18 cellular contexts compared by ENCODE assay signal in genomic region chr3:186950402-186951093, GRCh38. TPM values are rescaled to one million over a fixed set of nuclear protein-coding genes. Genes with fewer than 3 reads are reported as not detected.
DNase-seq lines count a peak whose midpoint lies in the region; ATAC-seq and TF ChIP-seq lines count a peak whose summit lies in the region.
"Had no signal": no experiment of that assay in that cellular context is flagged by ENCODE, and none has a peak within 500 bp of the region (broad histone marks: within the 10 kb centered on the region; RNA-seq: fewer than 3 reads in every experiment).

No MANE protein-coding gene starts in this region.

- CTCF ChIA-PET in CD4-positive, alpha-beta T cell (lab: Charles Lee), result no interaction called here

- POLR2A ChIA-PET in CD4-positive, alpha-beta T cell (lab: Charles Lee), result interaction anchor here (0.6 kb wide), 1 partner anchor 11 kb away, joined by 3 read pairs; no protein-coding TSS in a partner anchor

- no peak overlapping the region for H3K4me3 Mint-ChIP-seq in T-helper 1 cell treated with Interleukin-12 subunit alpha and Interleukin-12 subunit beta and Interleukin-4 antibody, amounts not matched to agents 30 μg/mL and 1 μg/mL, for 36 hours
- no peak overlapping the region for H3K4me3 Mint-ChIP-seq in CD4-positive, alpha-beta T cell
- no peak overlapping the region for H3K4me3 Mint-ChIP-seq in activated T-helper 2 cell treated with anti-CD3 and anti-CD28 coated beads, Interferon-gamma antibody, Interleukin-2, Interleukin-4, amounts not matched to agents 10 μg/mL and 5 μg/mL and 100 μg/mL, durations not matched to agents 14 hours and 24 hours and 36 hours (ENCODE audit: low read depth)
- peak overlapping the region in 1 of 8 donors; percentile 6 for H3K4me3 Mint-ChIP-seq in naive B cell
- H3K4me3 Mint-ChIP-seq: activated naive CD8-positive, alpha-beta T cell; neural progenitor cell had no signal

- peaks cover 64% of the 10 kb centered on the region for H3K4me1 Mint-ChIP-seq in T-helper 1 cell treated with Interleukin-12 subunit alpha and Interleukin-12 subunit beta and Interleukin-4 antibody, amounts not matched to agents 30 μg/mL and 1 μg/mL, for 36 hours (ENCODE audit: low read depth)
- peaks cover 81% of the 10 kb centered on the region for H3K4me1 Mint-ChIP-seq in CD4-positive, alpha-beta T cell (ENCODE audit: low read depth)
- H3K4me1 Mint-ChIP-seq in activated T-helper 2 cell treated with anti-CD3 and anti-CD28 coated beads, Interferon-gamma antibody, Interleukin-2, Interleukin-4, amounts not matched to agents 10 μg/mL and 5 μg/mL and 100 μg/mL, durations not matched to agents 14 hours and 24 hours and 36 hours (ENCODE audit: low read depth), result peaks cover 60% of the 10 kb centered on the region
- H3K4me1 Mint-ChIP-seq in naive B cell, result peaks cover 78 to 92% (median 86%) of the 10 kb centered on the region in 3 donors

- no peaks in the 10 kb centered on the region for H3K27me3 ChIP-seq in CD4-positive, alpha-beta T cell (ENCODE audit: control insufficient read depth, insufficient read depth, low read length)
- H3K27me3 ChIP-seq: neural progenitor cell, testis had no signal

- intact Hi-C loops in CD4-positive, alpha-beta T cell (cut with DNase I, micrococcal nuclease), result no loop called here
- intact Hi-C loops in activated T-helper 2 cell treated with anti-CD3 and anti-CD28 coated beads, Interferon-gamma antibody, Interleukin-2, Interleukin-4, amounts not matched to agents 10 μg/mL and 5 μg/mL and 100 μg/mL, durations not matched to agents 14 hours and 24 hours and 36 hours (cut with micrococcal nuclease), result no loop called here

- H3K27ac ChIP-seq in CD4-positive, alpha-beta T cell (ENCODE audit: low read depth, low read length), result no peak overlapping the region
- H3K27ac ChIP-seq: 22Rv1, KMS-11, neural progenitor cell, testis had no signal

- H3K9me3 ChIP-seq in CD4-positive, alpha-beta T cell (ENCODE audit: control insufficient read depth, low read length), result no peaks in the 10 kb centered on the region
- H3K9me3 ChIP-seq: testis had no signal

- ATAC-seq in CD4-positive, alpha-beta T cell (ENCODE audit: poor library complexity), result no peak
- no peak for ATAC-seq in naive B cell (ENCODE audit: low read depth in 2 of 2)
- no peak for ATAC-seq in HG02938 (IDR thresholded peaks at IDR 0.05; ENCODE audit: unreplicated experiment)

- H3K36me3 Mint-ChIP-seq in T-helper 1 cell treated with Interleukin-12 subunit alpha and Interleukin-12 subunit beta and Interleukin-4 antibody, amounts not matched to agents 30 μg/mL and 1 μg/mL, for 36 hours (ENCODE audit: low read depth), result peaks cover 71% of the 10 kb centered on the region
- peaks cover 74% of the 10 kb centered on the region for H3K36me3 Mint-ChIP-seq in CD4-positive, alpha-beta T cell (ENCODE audit: low read depth)
- peaks cover 86% of the 10 kb centered on the region for H3K36me3 Mint-ChIP-seq in activated T-helper 2 cell treated with anti-CD3 and anti-CD28 coated beads, Interferon-gamma antibody, Interleukin-2, Interleukin-4, amounts not matched to agents 10 μg/mL and 5 μg/mL and 100 μg/mL, durations not matched to agents 14 hours and 24 hours and 36 hours (ENCODE audit: low read depth)
- H3K36me3 Mint-ChIP-seq in naive B cell, result peaks cover 38 to 62% of the 10 kb centered on the region in 2 donors

- H3K9me3 Mint-ChIP-seq in T-helper 1 cell treated with Interleukin-12 subunit alpha and Interleukin-12 subunit beta and Interleukin-4 antibody, amounts not matched to agents 30 μg/mL and 1 μg/mL, for 36 hours, result peaks cover 11% of the 10 kb centered on the region
- peaks cover 2% of the 10 kb centered on the region for H3K9me3 Mint-ChIP-seq in CD4-positive, alpha-beta T cell
- H3K9me3 Mint-ChIP-seq in activated T-helper 2 cell treated with anti-CD3 and anti-CD28 coated beads, Interferon-gamma antibody, Interleukin-2, Interleukin-4, amounts not matched to agents 10 μg/mL and 5 μg/mL and 100 μg/mL, durations not matched to agents 14 hours and 24 hours and 36 hours, result peaks cover 20% of the 10 kb centered on the region
- peaks cover 0 to 4% (median 0%) of the 10 kb centered on the region in 7 donors for H3K9me3 Mint-ChIP-seq in naive B cell

- DNase-seq in T-helper 1 cell, result no peak
- DNase-seq in CD4-positive, alpha-beta T cell, result no peak
- no peak for DNase-seq in activated T-helper 2 cell treated with anti-CD3 and anti-CD28 coated beads, Interferon-gamma antibody, Interleukin-2, Interleukin-4, amounts not matched to agents 10 μg/mL and 5 μg/mL and 100 μg/mL, durations not matched to agents 14 hours and 24 hours and 36 hours (ENCODE audit: low spot score)
- DNase-seq in naive B cell, result no peak
- no peak for DNase-seq in effector CD8-positive, alpha-beta T cell (lab: John Stamatoyannopoulos, UW)
- no peak for DNase-seq in midbrain (lab: John Stamatoyannopoulos, UW)
- DNase-seq: activated CD8-positive, alpha-beta memory T cell treated with anti-CD3 and anti-CD28 coated beads, Interleukin-2, amount 50 U/mL, for 4 hours; head of caudate nucleus; NCI-H1048; NCI-H2081; NCI-H510A; testis had no signal

- H3K27me3 Mint-ChIP-seq in T-helper 1 cell treated with Interleukin-12 subunit alpha and Interleukin-12 subunit beta and Interleukin-4 antibody, amounts not matched to agents 30 μg/mL and 1 μg/mL, for 36 hours (ENCODE audit: low read depth), result no peaks in the 10 kb centered on the region
- no peaks in the 10 kb centered on the region for H3K27me3 Mint-ChIP-seq in CD4-positive, alpha-beta T cell
- no peaks in the 10 kb centered on the region for H3K27me3 Mint-ChIP-seq in activated T-helper 2 cell treated with anti-CD3 and anti-CD28 coated beads, Interferon-gamma antibody, Interleukin-2, Interleukin-4, amounts not matched to agents 10 μg/mL and 5 μg/mL and 100 μg/mL, durations not matched to agents 14 hours and 24 hours and 36 hours (ENCODE audit: low read depth)
- no peaks in the 10 kb centered on the region for H3K27me3 Mint-ChIP-seq in naive B cell
- H3K27me3 Mint-ChIP-seq: activated naive CD8-positive, alpha-beta T cell had no signal

- H3K27ac Mint-ChIP-seq in T-helper 1 cell treated with Interleukin-12 subunit alpha and Interleukin-12 subunit beta and Interleukin-4 antibody, amounts not matched to agents 30 μg/mL and 1 μg/mL, for 36 hours, result peak overlapping the region; percentile 62
- peak overlapping the region; percentile 28 for H3K27ac Mint-ChIP-seq in CD4-positive, alpha-beta T cell
- peak overlapping the region; percentile 31 for H3K27ac Mint-ChIP-seq in activated T-helper 2 cell treated with anti-CD3 and anti-CD28 coated beads, Interferon-gamma antibody, Interleukin-2, Interleukin-4, amounts not matched to agents 10 μg/mL and 5 μg/mL and 100 μg/mL, durations not matched to agents 14 hours and 24 hours and 36 hours
- peak overlapping the region; percentile 30 to 85 (median 80) for H3K27ac Mint-ChIP-seq in naive B cell
- H3K27ac Mint-ChIP-seq: neural progenitor cell had no signal

- TF ChIP-seq CTCF in CD4-positive, alpha-beta T cell (IDR thresholded peaks at IDR 0.05), result no peak

RNA-seq across cellular contexts. Expression of gene ST6GAL1, which starts 20.2 kb away (rescaled TPM):
- 10 to 100 TPM; 27.6 to 29.1 TPM for total RNA-seq in CD4-positive, alpha-beta T cell
- 78.1 and 85.9 TPM in 2 replicates for total RNA-seq in activated T-helper 2 cell treated with anti-CD3 and anti-CD28 coated beads, Interferon-gamma antibody, Interleukin-2, Interleukin-4, amounts not matched to agents 10 μg/mL and 5 μg/mL and 100 μg/mL, durations not matched to agents 14 hours and 24 hours and 36 hours
- 100 to 1,000 TPM; 210 to 330 (median 253) TPM for polyA plus RNA-seq in naive B cell (ENCODE audit: low read depth in 6 of 6)

Comparison
In these comparisons a context has a peak if more than half of its experiments do, and no peak if none do; other contexts are left out.
1. H3K27ac Mint-ChIP-seq: peak in every context shown above with its lines; median percentile 80 in naive B cell; 62 in T-helper 1 cell treated with Interleukin-12 subunit alpha and Interleukin-12 subunit beta and Interleukin-4 antibody, amounts not matched to agents 30 μg/mL and 1 μg/mL, for 36 hours; 31 in activated T-helper 2 cell treated with anti-CD3 and anti-CD28 coated beads, Interferon-gamma antibody, Interleukin-2, Interleukin-4, amounts not matched to agents 10 μg/mL and 5 μg/mL and 100 μg/mL, durations not matched to agents 14 hours and 24 hours and 36 hours; 28 in CD4-positive, alpha-beta T cell.